ENCODE assay signal across 8 cellular contexts in the genomic region with DNA sequence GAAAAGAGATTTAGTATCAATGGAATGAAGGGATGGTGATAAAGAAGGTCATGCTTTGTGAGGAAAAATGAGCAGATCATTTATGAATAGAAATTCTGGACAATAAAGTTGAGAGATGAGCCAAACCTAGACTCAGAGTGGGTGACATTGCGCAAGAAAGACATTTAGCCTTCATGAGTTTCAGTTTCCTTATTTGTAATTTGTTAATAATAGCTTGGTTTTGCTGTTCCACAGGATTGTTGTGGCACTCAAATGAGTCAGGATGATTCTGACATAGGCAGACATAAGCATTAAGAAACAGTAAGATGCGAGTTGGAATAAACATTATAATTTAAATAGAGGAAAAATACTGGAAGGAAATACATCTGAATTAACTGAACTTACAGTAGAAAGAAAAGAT. TPM values are rescaled to one million over a fixed set of nuclear protein-coding genes. Genes with fewer than 3 reads are reported as not detected.
DNase-seq lines count a peak whose midpoint lies in the region; ATAC-seq and TF ChIP-seq lines count a peak whose summit lies in the region.

No MANE protein-coding gene starts in this region.

- no peaks in the 10 kb centered on the region for H3K4me1 Mint-ChIP-seq in CD8-positive, alpha-beta T cell (ENCODE audit: low read depth)
- H3K4me1 Mint-ChIP-seq in CD14-positive monocyte, result peaks cover 1% of the 10 kb centered on the region

- H3K9me3 ChIP-seq in CD8-positive, alpha-beta T cell (ENCODE audit: low read length), result no peaks in the 10 kb centered on the region

- CTCF ChIA-PET in CD8-positive, alpha-beta T cell (lab: Charles Lee), result no interaction called here

- no peaks in the 10 kb centered on the region for H3K36me3 ChIP-seq in CD8-positive, alpha-beta T cell (ENCODE audit: insufficient read depth, low read length)

- peak; percentile 67 for DNase-seq in AG09309 (ENCODE audit: low read depth)
- DNase-seq in dedifferentiated amniotic fluid mesenchymal stem cell (ENCODE audit: extremely low spot score), result peak; percentile 59
- DNase-seq in CD8-positive, alpha-beta T cell, result no peak
- DNase-seq in SHP77 treated with DMSO at 0.1 percent for 48 hours (lab: John Stamatoyannopoulos, UW), result no peak
- no peak for DNase-seq in effector CD8-positive, alpha-beta T cell (lab: John Stamatoyannopoulos, UW)
- DNase-seq in CD14-positive monocyte (ENCODE audit: low spot score), result no peak

- H3K4me3 Mint-ChIP-seq in CD8-positive, alpha-beta T cell, result no peak overlapping the region
- no peak overlapping the region for H3K4me3 Mint-ChIP-seq in CD14-positive monocyte

- no peaks in the 10 kb centered on the region for H3K9me3 Mint-ChIP-seq in CD8-positive, alpha-beta T cell
- peaks cover 0 to 2% (median 0%) of the 10 kb centered on the region in 7 donors for H3K9me3 Mint-ChIP-seq in CD14-positive monocyte

- no peak overlapping the region for H3K27ac ChIP-seq in CD8-positive, alpha-beta T cell (ENCODE audit: low read depth, low read length)

- no peak overlapping the region for H3K4me3 ChIP-seq in AG09309 (ENCODE audit: control insufficient read depth, low read depth, low read length)
- no peak overlapping the region for H3K4me3 ChIP-seq in CD8-positive, alpha-beta T cell (ENCODE audit: low read depth, low read length)

- no peaks in the 10 kb centered on the region for H3K27me3 ChIP-seq in CD8-positive, alpha-beta T cell (ENCODE audit: insufficient read depth, low read length)

- no peak for TF ChIP-seq CTCF in AG09309 (IDR thresholded peaks at IDR 0.05; ENCODE audit: control insufficient read depth, insufficient read depth, low read depth, low read length, missing control alignments)
- no peak for TF ChIP-seq CTCF in CD8-positive, alpha-beta T cell (IDR thresholded peaks at IDR 0.05)
- no peak for TF ChIP-seq CTCF in CD14-positive monocyte (IDR thresholded peaks at IDR 0.05)

- POLR2A ChIA-PET in CD8-positive, alpha-beta T cell (lab: Charles Lee), result no interaction called here

- no peaks in the 10 kb centered on the region for H3K4me1 ChIP-seq in CD8-positive, alpha-beta T cell (ENCODE audit: insufficient read depth, low read length)

- no peaks in the 10 kb centered on the region for H3K27me3 Mint-ChIP-seq in CD8-positive, alpha-beta T cell (ENCODE audit: low read depth)
- H3K27me3 Mint-ChIP-seq in CD14-positive monocyte (ENCODE audit: low read depth in 3 of 3), result peaks cover 0 to 2% (median 0%) of the 10 kb centered on the region in 3 donors

- H3K27ac Mint-ChIP-seq in CD8-positive, alpha-beta T cell, result no peak overlapping the region
- no peak overlapping the region for H3K27ac Mint-ChIP-seq in CD14-positive monocyte

- H3K36me3 Mint-ChIP-seq in CD8-positive, alpha-beta T cell, result no peaks in the 10 kb centered on the region
- H3K36me3 Mint-ChIP-seq in CD14-positive monocyte, result no peaks in the 10 kb centered on the region

- peak; percentile 87 for ATAC-seq in GM19452 (IDR thresholded peaks at IDR 0.05; ENCODE audit: unreplicated experiment)
- peak; percentile 84 for ATAC-seq in HG03460 (IDR thresholded peaks at IDR 0.05; ENCODE audit: unreplicated experiment)
- no peak for ATAC-seq in CD8-positive, alpha-beta T cell

- intact Hi-C loops in CD8-positive, alpha-beta T cell (cut with DNase I, micrococcal nuclease), result no loop called here
- intact Hi-C loops in CD14-positive monocyte (cut with micrococcal nuclease), result no loop called here

RNA-seq across cellular contexts. Expression of gene ITGA2, which starts 34.8 kb away (rescaled TPM):
- total RNA-seq in CD8-positive, alpha-beta T cell, result not detected
- not detected for polyA plus RNA-seq in CD14-positive monocyte

Comparison
In these comparisons a context has a peak if more than half of its experiments do, and no peak if none do; other contexts are left out.
1. DNase-seq: peak in AG09309 (single experiment) and dedifferentiated amniotic fluid mesenchymal stem cell (single experiment); none in CD8-positive, alpha-beta T cell (0 of 7), SHP77 treated with DMSO at 0.1 percent for 48 hours (single experiment), effector CD8-positive, alpha-beta T cell (single experiment) and CD14-positive monocyte (single experiment).